10 cellular contexts compared by ENCODE assay signal in genomic region chr3:156920399-156920798, GRCh38.
"Had no signal": no experiment of that assay in that cellular context is flagged by ENCODE, and none has a peak within 500 bp of the region (broad histone marks: within the 10 kb centered on the region; RNA-seq: fewer than 3 reads in every experiment).

No MANE protein-coding gene starts in this region.

- H3K27ac ChIP-seq: GM23248, HL-60, KMS-11 had no signal

- DNase-seq: GM23248, GOT3, H7, HFFc6, KBM-7 had no signal

- ATAC-seq: HCT116, HepG2 had no signal

- FAIRE-seq: HepG2 had no signal

- H3K36me3 ChIP-seq: HAP-1 had no signal

- H3K9me3 ChIP-seq: HAP-1 had no signal

- H3K4me3 ChIP-seq: GM23248, HAP-1 had no signal
